1 cellular context compared by ENCODE assay signal in the genomic region with DNA sequence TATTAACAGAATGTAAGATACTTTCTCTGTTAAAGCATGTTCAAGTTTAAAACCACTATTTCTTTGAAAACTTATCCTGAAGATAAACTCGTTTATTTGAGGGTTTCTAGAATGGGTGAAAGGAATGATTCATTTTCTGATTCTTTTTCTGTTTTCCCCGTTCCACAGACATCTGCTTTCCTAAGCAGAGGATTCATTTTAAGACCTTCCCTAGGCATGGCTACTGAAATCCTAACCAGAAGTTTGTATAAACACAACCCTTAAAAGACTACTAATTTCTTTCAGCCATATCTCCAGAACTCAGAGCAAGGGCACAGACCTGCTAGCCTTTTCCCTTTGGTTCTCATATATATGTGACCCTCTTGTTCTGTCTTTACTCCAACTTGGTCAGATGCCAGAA.
TF ChIP-seq lines count a peak whose summit lies in the region.

No MANE protein-coding gene starts in this region.

TF ChIP-seq in IMR-90, 13 proteins besides CTCF, POLR2A, EP300 and RAD21 (continued from another document):
- no peak for TF ChIP-seq USF2 (IDR thresholded peaks at IDR 0.05; ENCODE audit: low read depth, low read length)
